In genomic region chr9:137494104-137494544, GRCh38 we compare ENCODE assay signal across 17 cellular contexts. TPM values are rescaled to one million over a fixed set of nuclear protein-coding genes. Genes with fewer than 3 reads are reported as not detected.
DNase-seq lines count a peak whose midpoint lies in the region; ATAC-seq and TF ChIP-seq lines count a peak whose summit lies in the region.
"Had no signal": no experiment of that assay in that cellular context is flagged by ENCODE, and none has a peak within 500 bp of the region (broad histone marks: within the 10 kb centered on the region; RNA-seq: fewer than 3 reads in every experiment).

No MANE protein-coding gene starts in this region.

- H3K4me1 ChIP-seq in PC-3 (ENCODE audit: insufficient read depth, low read length) = peaks cover 16% of the 10 kb centered on the region
- H3K4me1 ChIP-seq: vagina had no signal

- intact Hi-C loops in PC-3 (cut with micrococcal nuclease) (no loop called here), left ventricle myocardium superior (cut with micrococcal nuclease) (no loop called here)

- H3K4me2 ChIP-seq in PC-3 (ENCODE audit: low read length) = 0 out of 2 replicates have a peak overlapping the region, but pooled peaks have one; percentile 21

- no peak overlapping the region for H3K4me3 ChIP-seq in PC-3 (ENCODE audit: low read length)
- H3K4me3 ChIP-seq: vagina had no signal

- BruUV-seq in PC-3 (replicated peaks; lab: Mats Ljungman, UMichigan) = no TSS peak

- no peaks in the 10 kb centered on the region for H4K20me1 ChIP-seq in PC-3 (ENCODE audit: low read length)

- POLR2A ChIA-PET in activated CD4-positive, alpha-beta T cell treated with anti-CD3 and anti-CD28 coated beads, Interleukin-2, amount 10 ng/mL, durations not matched to agents 7 days and 5 days (lab: Charles Lee) = no interaction called here
- POLR2A ChIA-PET in PC-3 (lab: Charles Lee; ENCODE audit: unreplicated experiment) = interaction anchor here (0.7 kb wide), 1 partner anchor 12 kb away, joined by 3 read pairs; no protein-coding TSS in a partner anchor

- 0 out of 2 replicates have a peak overlapping the region, but pooled peaks have one; percentile 15 for H2AFZ ChIP-seq in PC-3 (ENCODE audit: low read length)

- H3K4me1 Mint-ChIP-seq in activated CD4-positive, alpha-beta T cell treated with anti-CD3 and anti-CD28 coated beads, Interleukin-2, amount 10 ng/mL, durations not matched to agents 7 days and 5 days = peaks cover 25% of the 10 kb centered on the region
- H3K4me1 Mint-ChIP-seq in stimulated activated effector memory CD8-positive, alpha-beta T cell treated with anti-CD3 and anti-CD28 coated beads, Interleukin-12 subunit alpha, Interleukin-12 subunit beta, amount 100 ng/mL, for 72 hours = peaks cover 17% of the 10 kb centered on the region
- H3K4me1 Mint-ChIP-seq: stimulated activated memory B cell treated with anti-CD40 and anti-IgM and Interleukin-4, amounts not matched to agents 10 μg/mL and 1 μg/mL and 100 μg/mL, for 72 hours had no signal

- H3K27me3 Mint-ChIP-seq in activated CD4-positive, alpha-beta T cell treated with anti-CD3 and anti-CD28 coated beads, Interleukin-2, amount 10 ng/mL, durations not matched to agents 7 days and 5 days = no peaks in the 10 kb centered on the region
- H3K27me3 Mint-ChIP-seq: stimulated activated memory B cell treated with anti-CD40 and anti-IgM and Interleukin-4, amounts not matched to agents 10 μg/mL and 1 μg/mL and 100 μg/mL, for 72 hours had no signal

- no peak for DNase-seq in activated CD4-positive, alpha-beta T cell treated with anti-CD3 and anti-CD28 coated beads, Interleukin-2, amount 10 ng/mL, durations not matched to agents 7 days and 5 days
- DNase-seq in activated CD4-positive, alpha-beta T cell treated with anti-CD3 and anti-CD28 coated beads, Interleukin-2, amount 50 U/mL, for 4 hours = no peak
- DNase-seq in PC-3 (peak; percentile 76), left ventricle myocardium superior (no peak), HuH-7 (ENCODE audit: low spot score) (no peak), LoVo (ENCODE audit: low spot score) (no peak)
- no peak for DNase-seq in stimulated activated effector memory CD8-positive, alpha-beta T cell treated with anti-CD3 and anti-CD28 coated beads, Interleukin-12 subunit alpha, Interleukin-12 subunit beta, amount 100 ng/mL, for 72 hours (ENCODE audit: low spot score in 2 of 2)
- DNase-seq: activated naive CD4-positive, alpha-beta T cell treated with anti-CD3 and anti-CD28 coated beads, Interleukin-2, amount 50 U/mL, for 16 hours; DMS153; Karpas-422; NCI-H2081 treated with DMSO at 0.1 percent for 48 hours; stimulated activated CD4-positive, alpha-beta T cell treated with anti-CD3 and anti-CD28 coated beads, Interleukin-4, amount 100 ng/mL, for 1 hour had no signal

- no peak overlapping the region for H3K9ac ChIP-seq in PC-3 (ENCODE audit: low read length)

- H3K9me2 ChIP-seq in PC-3 (replicated peaks; ENCODE audit: low read length) = no peaks in the 10 kb centered on the region

- H3F3A ChIP-seq in PC-3 (ENCODE audit: low read length, unreplicated experiment) = no peaks in the 10 kb centered on the region

- CTCF ChIA-PET in activated CD4-positive, alpha-beta T cell treated with anti-CD3 and anti-CD28 coated beads, Interleukin-2, amount 10 ng/mL, durations not matched to agents 7 days and 5 days (lab: Charles Lee) = interaction anchor here (0.7 kb wide), 1 partner anchor 94 kb away, joined by 3 read pairs; no protein-coding TSS in a partner anchor
- CTCF ChIA-PET in PC-3 (lab: Charles Lee) = no interaction called here

- no peaks in the 10 kb centered on the region for H3K27me3 ChIP-seq in PC-3 (ENCODE audit: low read length)
- H3K27me3 ChIP-seq: vagina had no signal

- H3K4me3 Mint-ChIP-seq in activated CD4-positive, alpha-beta T cell treated with anti-CD3 and anti-CD28 coated beads, Interleukin-2, amount 10 ng/mL, durations not matched to agents 7 days and 5 days = no peak overlapping the region
- no peak overlapping the region for H3K4me3 Mint-ChIP-seq in stimulated activated effector memory CD8-positive, alpha-beta T cell treated with anti-CD3 and anti-CD28 coated beads, Interleukin-12 subunit alpha, Interleukin-12 subunit beta, amount 100 ng/mL, for 72 hours
- H3K4me3 Mint-ChIP-seq: stimulated activated memory B cell treated with anti-CD40 and anti-IgM and Interleukin-4, amounts not matched to agents 10 μg/mL and 1 μg/mL and 100 μg/mL, for 72 hours had no signal

- peak overlapping the region; percentile 57 for H3K27ac ChIP-seq in PC-3 (ENCODE audit: low read length)
- H3K27ac ChIP-seq: vagina had no signal

- no peaks in the 10 kb centered on the region for H3K9me3 ChIP-seq in PC-3 (ENCODE audit: low read length)
- H3K9me3 ChIP-seq: vagina had no signal

- H3K36me3 Mint-ChIP-seq in activated CD4-positive, alpha-beta T cell treated with anti-CD3 and anti-CD28 coated beads, Interleukin-2, amount 10 ng/mL, durations not matched to agents 7 days and 5 days (ENCODE audit: low read depth) = no peaks in the 10 kb centered on the region
- H3K36me3 Mint-ChIP-seq in stimulated activated effector memory CD8-positive, alpha-beta T cell treated with anti-CD3 and anti-CD28 coated beads, Interleukin-12 subunit alpha, Interleukin-12 subunit beta, amount 100 ng/mL, for 72 hours = no peaks in the 10 kb centered on the region

- peak overlapping the region; percentile 81 for H3K27ac Mint-ChIP-seq in activated CD4-positive, alpha-beta T cell treated with anti-CD3 and anti-CD28 coated beads, Interleukin-2, amount 10 ng/mL, durations not matched to agents 7 days and 5 days
- peak overlapping the region; percentile 60 for H3K27ac Mint-ChIP-seq in stimulated activated effector memory CD8-positive, alpha-beta T cell treated with anti-CD3 and anti-CD28 coated beads, Interleukin-12 subunit alpha, Interleukin-12 subunit beta, amount 100 ng/mL, for 72 hours
- H3K27ac Mint-ChIP-seq: stimulated activated memory B cell treated with anti-CD40 and anti-IgM and Interleukin-4, amounts not matched to agents 10 μg/mL and 1 μg/mL and 100 μg/mL, for 72 hours had no signal

- H3K36me3 ChIP-seq in PC-3 (ENCODE audit: low read depth, low read length) = no peaks in the 10 kb centered on the region
- H3K36me3 ChIP-seq: vagina had no signal

- no peaks in the 10 kb centered on the region for H3K79me2 ChIP-seq in PC-3 (ENCODE audit: low read length)

- no peak for TF ChIP-seq CTCF in PC-3 (conservative IDR thresholded peaks at IDR 0.05; ENCODE audit: low read depth, low read length)

- peak; percentile 94 for ATAC-seq in PC-3
- ATAC-seq in left ventricle myocardium superior = peak; percentile 57
- ATAC-seq in stimulated activated effector memory CD8-positive, alpha-beta T cell treated with anti-CD3 and anti-CD28 coated beads, Interleukin-12 subunit alpha, Interleukin-12 subunit beta, amount 100 ng/mL, for 72 hours = peak; percentile 25
- no peak for ATAC-seq in HG03108 (IDR thresholded peaks at IDR 0.05; ENCODE audit: unreplicated experiment)

- no peaks in the 10 kb centered on the region for H3K9me3 Mint-ChIP-seq in activated CD4-positive, alpha-beta T cell treated with anti-CD3 and anti-CD28 coated beads, Interleukin-2, amount 10 ng/mL, durations not matched to agents 7 days and 5 days
- no peaks in the 10 kb centered on the region for H3K9me3 Mint-ChIP-seq in stimulated activated effector memory CD8-positive, alpha-beta T cell treated with anti-CD3 and anti-CD28 coated beads, Interleukin-12 subunit alpha, Interleukin-12 subunit beta, amount 100 ng/mL, for 72 hours
- H3K9me3 Mint-ChIP-seq: stimulated activated memory B cell treated with anti-CD40 and anti-IgM and Interleukin-4, amounts not matched to agents 10 μg/mL and 1 μg/mL and 100 μg/mL, for 72 hours had no signal

RNA-seq across cellular contexts. Expression of gene NSMF, which starts 35.0 kb away (rescaled TPM):
- total RNA-seq in activated CD4-positive, alpha-beta T cell treated with anti-CD3 and anti-CD28 coated beads, Interleukin-2, amount 10 ng/mL, durations not matched to agents 7 days and 5 days = 10 to 100 TPM; 57.6 to 60.3 TPM
- total RNA-seq in PC-3 (2014; rRNA removed) (29.5 and 30.8 TPM in 2 replicates), left ventricle myocardium superior (10.2 TPM)

RNA-seq across cellular contexts. Expression of gene ENTPD8, which starts 53.0 kb away (rescaled TPM):
- not detected for total RNA-seq in activated CD4-positive, alpha-beta T cell treated with anti-CD3 and anti-CD28 coated beads, Interleukin-2, amount 10 ng/mL, durations not matched to agents 7 days and 5 days
- total RNA-seq in PC-3 (2014; rRNA removed) (0.17 TPM in 1 of 2 replicates, not detected in the other), left ventricle myocardium superior (not detected)
- total RNA-seq: OCI-LY7; T-helper 2 cell treated with Interferon-gamma antibody and Interleukin-4, amounts not matched to agents 100 ng/mL and 5 ng/mL, for 36 hours; vagina had no signal

RNA-seq across cellular contexts. Expression of gene PNPLA7, which starts 56.1 kb away (rescaled TPM):
- total RNA-seq in activated CD4-positive, alpha-beta T cell treated with anti-CD3 and anti-CD28 coated beads, Interleukin-2, amount 10 ng/mL, durations not matched to agents 7 days and 5 days = 1 to 10 TPM; 3.8 to 4.4 TPM
- total RNA-seq in PC-3 (2014; rRNA removed) (0.77 and 0.81 TPM in 2 replicates), left ventricle myocardium superior (10.7 TPM)

RNA-seq across cellular contexts. Expression of gene MRPL41, which starts 57.6 kb away (rescaled TPM):
- 10 to 100 TPM; 30.2 to 37.1 TPM for total RNA-seq in activated CD4-positive, alpha-beta T cell treated with anti-CD3 and anti-CD28 coated beads, Interleukin-2, amount 10 ng/mL, durations not matched to agents 7 days and 5 days
- total RNA-seq in PC-3 (2014; rRNA removed) = 159 and 193 TPM in 2 replicates
- 228 TPM for total RNA-seq in left ventricle myocardium superior
